8 cellular contexts compared by ENCODE assay signal in the genomic region with DNA sequence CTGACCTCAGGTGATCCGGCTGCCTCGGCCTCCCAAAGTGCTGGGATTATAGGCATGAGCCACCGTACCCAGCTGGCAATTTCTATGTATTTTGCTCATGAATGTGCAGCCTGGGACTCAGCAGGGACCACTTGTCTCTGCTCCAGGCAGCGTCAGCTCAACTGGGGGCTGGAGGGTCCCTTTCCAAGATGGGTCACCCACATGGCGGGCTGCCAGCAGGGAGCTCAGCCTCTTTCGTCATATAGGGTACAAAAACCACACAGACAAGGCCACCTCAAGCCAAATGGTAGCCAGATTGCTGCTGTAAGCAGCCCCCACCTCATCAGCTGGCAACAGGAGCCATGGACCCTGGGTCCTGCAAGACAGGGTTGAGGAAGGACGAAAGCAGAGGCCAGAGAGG. TPM values are rescaled to one million over a fixed set of nuclear protein-coding genes. Genes with fewer than 3 reads are reported as not detected.
"Had no signal": no experiment of that assay in that cellular context is flagged by ENCODE, and none has a peak within 500 bp of the region (broad histone marks: within the 10 kb centered on the region; RNA-seq: fewer than 3 reads in every experiment).

No MANE protein-coding gene starts in this region.

- ATAC-seq: GM23338, K562 had no signal

- DNase-seq: H9, HCEC 1CT, IMR-90 had no signal

- H2AFZ ChIP-seq: GM23338 had no signal

- H3K27ac Mint-ChIP-seq: GM23338, H9 had no signal

- H3K4me3 Mint-ChIP-seq: GM23338, H9 had no signal

- H3K4me1 Mint-ChIP-seq: GM23338 had no signal

- H3K4me3 ChIP-seq: GM23338, K562 had no signal

- H3K27ac ChIP-seq: HL-60 had no signal

- H3K4me2 ChIP-seq: GM23338 had no signal

RNA-seq across cellular contexts. Expression of a gene that starts 2.4 kb away (rescaled TPM):
- total RNA-seq: GM23338, H1, H9, HT1080, IMR-90, K562 had no signal
- polyA plus RNA-seq: GM23338, H1, IMR-90, K562 had no signal

RNA-seq across cellular contexts. Expression of a gene that starts 4.5 kb away (rescaled TPM):
- total RNA-seq: GM23338, H1, H9, HT1080, IMR-90, K562 had no signal
- polyA plus RNA-seq: GM23338, H1, IMR-90 had no signal
